In genomic region chr17:76690596-76691280, GRCh38 we compare ENCODE assay signal across 23 cellular contexts. TPM values are rescaled to one million over a fixed set of nuclear protein-coding genes. Genes with fewer than 3 reads are reported as not detected.
A peak's percentile ranks its signal among the peaks of the same experiment; 100 is the strongest.
DNase-seq lines count a peak whose midpoint lies in the region; ATAC-seq, FAIRE-seq and TF ChIP-seq lines count a peak whose summit lies in the region.
"Had no signal": no experiment of that assay in that cellular context is flagged by ENCODE, and none has a peak within 500 bp of the region (broad histone marks: within the 10 kb centered on the region; RNA-seq: fewer than 3 reads in every experiment).

No MANE protein-coding gene starts in this region.

- no peak overlapping the region for H2BK120ac ChIP-seq in mesenchymal stem cell (ENCODE audit: low read depth, low read length)

- no peak for FAIRE-seq in K562 (lab: Jason Lieb, UNC)
- FAIRE-seq: G401.6, GM12891, GM18507 had no signal

- H3K4me3 ChIP-seq in K562 (no peak overlapping the region), mesenchymal stem cell (ENCODE audit: insufficient read depth in 1 of 2, low read depth in 1 of 2, low read length in 2 of 2) (no peak overlapping the region), testis (no peak overlapping the region)
- H3K4me3 ChIP-seq: GM23248 had no signal

- H3K4me2 ChIP-seq in K562 (ENCODE audit: insufficient read depth, low read length): no peak overlapping the region
- H3K4me2 ChIP-seq in mesenchymal stem cell (ENCODE audit: low read length, poor library complexity, severe bottlenecking): no peak overlapping the region

- no peaks in the 10 kb centered on the region for H3K9me3 ChIP-seq in K562 (replicated peaks; ENCODE audit: control insufficient read depth, insufficient read depth, low read depth, low read length)
- H3K9me3 ChIP-seq in mesenchymal stem cell (ENCODE audit: control insufficient read depth, low read length): no peaks in the 10 kb centered on the region
- no peaks in the 10 kb centered on the region for H3K9me3 ChIP-seq in testis

- no peaks in the 10 kb centered on the region for H3K27me3 ChIP-seq in K562 (ENCODE audit: control insufficient read depth in 2 of 2, insufficient read depth in 2 of 2, low read length in 2 of 2)
- no peaks in the 10 kb centered on the region for H3K27me3 ChIP-seq in mesenchymal stem cell (ENCODE audit: control insufficient read depth in 1 of 2, insufficient read depth in 1 of 2, low read length in 2 of 2)
- no peaks in the 10 kb centered on the region for H3K27me3 ChIP-seq in testis

- ATAC-seq in Right ventricle myocardium superior (ENCODE audit: poor library complexity): no peak
- no peak for ATAC-seq in left cardiac atrium
- no peak for ATAC-seq in K562
- ATAC-seq: HCT116, PC-3 had no signal

- TF ChIP-seq POLR2A in K562 (conservative IDR thresholded peaks at IDR 0.05) (no peak), testis (IDR thresholded peaks at IDR 0.05) (no peak)

- H2AFZ ChIP-seq in K562 (ENCODE audit: low read depth, low read length) (no peak overlapping the region), mesenchymal stem cell (ENCODE audit: low read depth, low read length) (no peak overlapping the region)
- H2AFZ ChIP-seq: GM23248 had no signal

- TF ChIP-seq EP300 in K562 (IDR thresholded peaks at IDR 0.05; ENCODE audit: low read length): no peak

- H4K8ac ChIP-seq in mesenchymal stem cell (ENCODE audit: low read length): no peak overlapping the region

- no peak for TF ChIP-seq RAD21 in K562 (CRISPR knock-in tag; conservative IDR thresholded peaks at IDR 0.05 in 1 of 2, IDR thresholded peaks at IDR 0.05 in 1 of 2)

- H2BK12ac ChIP-seq in mesenchymal stem cell (ENCODE audit: low read length in 2 of 2): no peak overlapping the region

- H3K9ac ChIP-seq in K562 (ENCODE audit: insufficient read depth in 1 of 2, low read depth in 2 of 2, low read length in 2 of 2) (no peak overlapping the region), mesenchymal stem cell (ENCODE audit: low read length) (no peak overlapping the region)
- H3K9ac ChIP-seq: GM23248 had no signal

- peak overlapping the region; percentile 31 for H2AK5ac ChIP-seq in mesenchymal stem cell (ENCODE audit: low read length, severe bottlenecking)

- H3K14ac ChIP-seq in mesenchymal stem cell (ENCODE audit: low read length in 2 of 2): no peak overlapping the region

- intact Hi-C loops in Right ventricle myocardium superior (cut with DNase I) (no loop called here), left cardiac atrium (cut with DNase I) (no loop called here), K562 (cut with micrococcal nuclease) (no loop called here), testis (cut with DNase I; ENCODE audit: low total_unique reads) (no loop called here)

- H4K91ac ChIP-seq in mesenchymal stem cell (ENCODE audit: low read length): no peak overlapping the region

- CTCF ChIA-PET in K562 (lab: Yijun Ruan, JAX; ENCODE audit: low intra/inter-chr PET ratio): no interaction called here

- no peak overlapping the region for H3K4ac ChIP-seq in mesenchymal stem cell (ENCODE audit: low read depth in 1 of 2, low read length in 2 of 2)

- peaks cover 23% of the 10 kb centered on the region for H3K79me1 ChIP-seq in mesenchymal stem cell (replicated peaks; ENCODE audit: low read length, poor library complexity, severe bottlenecking)

- H3K27ac ChIP-seq in K562 (ENCODE audit: extremely low read depth, low read depth, low read length): no peak overlapping the region
- H3K27ac ChIP-seq in mesenchymal stem cell (ENCODE audit: low read length, poor library complexity, severe bottlenecking): no peak overlapping the region
- H3K27ac ChIP-seq in testis: peak overlapping the region; percentile 37 to 38
- H3K27ac ChIP-seq: 22Rv1, GM23248, RWPE1 had no signal

- H3K79me2 ChIP-seq in K562 (ENCODE audit: control insufficient read depth, insufficient read depth, low read length): no peaks in the 10 kb centered on the region

- in situ Hi-C loops in K562 (cut with MboI): no loop called here

- 55% methylated on average over 13 of the region's 13 CpGs for WGBS in K562 (ENCODE audit: insufficient coverage, low coverage, missing lambda C conversion rate)
- 94% methylated on average over 13 of the region's 13 CpGs for WGBS in mesenchymal stem cell
- 65 to 69% methylated on average over 13 of the region's 13 CpGs for WGBS in testis, 2 donors

- no peak overlapping the region for H3K18ac ChIP-seq in mesenchymal stem cell (ENCODE audit: low read depth in 1 of 2, low read length in 2 of 2)

- no peak overlapping the region for H3K23ac ChIP-seq in mesenchymal stem cell (ENCODE audit: low read length in 2 of 2)

- no peak overlapping the region for H2BK15ac ChIP-seq in mesenchymal stem cell (ENCODE audit: low read depth, poor library complexity, severe bottlenecking)

- no peak overlapping the region for H2BK5ac ChIP-seq in mesenchymal stem cell (ENCODE audit: low read depth, low read length, poor library complexity, severe bottlenecking)

- no TSS peak for BruUV-seq in K562 (replicated peaks; lab: Mats Ljungman, UMichigan)

- H3K9me1 ChIP-seq in K562 (ENCODE audit: control insufficient read depth, insufficient read depth, low read length): no peaks in the 10 kb centered on the region

- no peaks in the 10 kb centered on the region for H4K20me1 ChIP-seq in K562 (replicated peaks; ENCODE audit: control insufficient read depth, insufficient read depth, low read length)

- peak; percentile 18 for DNase-seq in Right ventricle myocardium superior
- DNase-seq in left cardiac atrium: no peak
- DNase-seq in K562 (ENCODE audit: extremely low read depth in 1 of 4, low spot score in 3 of 4): peak in 1 of 4 experiments; percentile 4
- no peak for DNase-seq in mesenchymal stem cell
- no peak for DNase-seq in testis
- DNase-seq in stimulated activated CD4-positive, alpha-beta T cell treated with anti-CD3 and anti-CD28 coated beads, Interleukin-2, amount 100 ng/mL, for 24 hours: no peak
- no peak for DNase-seq in 8988T
- DNase-seq in T-helper 2 cell: no peak
- DNase-seq: CD8-positive, alpha-beta memory T cell; DND-41; GM23248; KG1; NCI-H1048; NCI-H2081; NCI-H510A; NCI-H82; PC-3 had no signal

- no peak for TF ChIP-seq CTCF in K562 (IDR thresholded peaks at IDR 0.05 in 2 of 3, conservative IDR thresholded peaks at IDR 0.05 in 1 of 3; ENCODE audit: insufficient read depth in 2 of 3, low read depth in 1 of 3, low read length in 3 of 3)
- TF ChIP-seq CTCF in testis (IDR thresholded peaks at IDR 0.05): no peak

- H3K36me3 ChIP-seq in K562 (ENCODE audit: control insufficient read depth, insufficient read depth, low read length) (no peaks in the 10 kb centered on the region), mesenchymal stem cell (ENCODE audit: control insufficient read depth in 1 of 2, insufficient read depth in 2 of 2, low read depth in 1 of 2, low read length in 2 of 2) (peaks cover 6 to 22% of the 10 kb centered on the region in 2 experiments), testis (ENCODE audit: low read depth, missing control alignments) (no peaks in the 10 kb centered on the region)

- H3K4me1 ChIP-seq in K562 (replicated peaks in 1 of 2; ENCODE audit: control insufficient read depth in 2 of 2, insufficient read depth in 2 of 2, low read length in 2 of 2): peaks cover 8 to 24% of the 10 kb centered on the region in 2 experiments; a peak in 3 of 5 replicates
- H3K4me1 ChIP-seq in mesenchymal stem cell (ENCODE audit: control insufficient read depth, insufficient read depth, low read depth, low read length): peaks cover 59% of the 10 kb centered on the region
- peaks cover 80% of the 10 kb centered on the region for H3K4me1 ChIP-seq in testis

- POLR2A ChIA-PET in K562 (lab: Yijun Ruan, JAX): interaction anchor here (0.6 to 2.3 kb wide), 4 partner anchors 9 to 144 kb away, joined by 3 to 6 read pairs (median 3); no protein-coding TSS in a partner anchor

RNA-seq across cellular contexts. Expression of gene MXRA7, which starts 20.0 kb away (rescaled TPM):
- total RNA-seq in Right ventricle myocardium superior (336 TPM), left cardiac atrium (100 to 1,000 TPM; 394 to 506 TPM), K562 (2014; rRNA removed) (14.1 and 17.1 TPM in 2 replicates), K562 (2014; rRNA removed; fragmentation: Illumina TruSeq; extraction: Trizol) (17.8 and 18.9 TPM in 2 replicates), K562 (2015; rRNA removed; fragmentation: Illumina TruSeq; extraction: Trizol) (8.2 and 8.8 TPM in 2 replicates), K562 (2021) (12.8 and 14.3 TPM in 2 replicates), testis (100 to 1,000 TPM; 217 to 272 TPM)
- 7.4 and 13.0 TPM in 2 replicates for total RNA-seq in K562 (2011; cell fraction: chromatin; rRNA removed; ENCODE audit: low replicate concordance)
- 13.7 and 15.5 TPM in 2 replicates for total RNA-seq in K562 (2011; cell fraction: nucleolus; rRNA removed)
- 17.9 and 28.3 TPM in 2 replicates for total RNA-seq in K562 (2011; cell fraction: nucleoplasm; rRNA removed)
- polyA plus RNA-seq in K562 (2011; rRNA removed) (36.8 and 38.4 TPM in 2 replicates), K562 (2014; fragmentation: Illumina TruSeq; extraction: Trizol) (24.4 and 25.0 TPM in 2 replicates), K562 (2014; fragmentation: Nextera tagmentation; extraction: Ambion mirVana) (1 to 10 TPM; 2.6 to 3.2 TPM), K562 (2014; rRNA removed) (14.4 and 22.0 TPM in 2 replicates), testis (ENCODE audit: insufficient read depth, low read depth, low replicate concordance) (253 TPM)
- 14.5 and 26.4 TPM in 2 replicates for polyA plus RNA-seq in K562 (2011; cell fraction: cytosol; rRNA removed)
- polyA plus RNA-seq in K562 (2011; cell fraction: nucleus; rRNA removed): 17.3 and 17.5 TPM in 2 replicates
- 9.6 and 28.4 TPM in 2 replicates for polyA plus RNA-seq in K562 (2012)
- 15.4 and 21.1 TPM in 2 replicates for polyA minus RNA-seq in K562 (2011; rRNA and poly(A)+ RNA removed)
- 13.4 and 15.8 TPM in 2 replicates for polyA minus RNA-seq in K562 (2011; cell fraction: cytosol; rRNA and poly(A)+ RNA removed)
- polyA minus RNA-seq in K562 (2011; cell fraction: nucleus; rRNA and poly(A)+ RNA removed): 1.6 and 4.3 TPM in 2 replicates
- 167 TPM for polyA plus RNA-seq in mesenchymal stem cell (2013, experiment 1 of 2)
- 173 TPM for polyA plus RNA-seq in mesenchymal stem cell (2013, experiment 2 of 2)

RNA-seq across cellular contexts. Expression of gene JMJD6, which starts 35.7 kb away (rescaled TPM):
- total RNA-seq in Right ventricle myocardium superior (63.1 TPM), left cardiac atrium (10 to 100 TPM; 44.9 to 55.3 TPM), K562 (2014; rRNA removed) (40.2 and 40.7 TPM in 2 replicates), K562 (2014; rRNA removed; fragmentation: Illumina TruSeq; extraction: Trizol) (23.4 and 28.1 TPM in 2 replicates), K562 (2015; rRNA removed; fragmentation: Illumina TruSeq; extraction: Trizol) (37.4 and 38.5 TPM in 2 replicates), K562 (2021) (47.9 and 52.3 TPM in 2 replicates), testis (10 to 100 TPM; 31.7 to 40.5 TPM)
- 39.0 and 102 TPM in 2 replicates for total RNA-seq in K562 (2011; cell fraction: chromatin; rRNA removed; ENCODE audit: low replicate concordance)
- total RNA-seq in K562 (2011; cell fraction: nucleolus; rRNA removed): 54.7 and 69.0 TPM in 2 replicates
- total RNA-seq in K562 (2011; cell fraction: nucleoplasm; rRNA removed): 46.6 and 49.9 TPM in 2 replicates
- polyA plus RNA-seq in K562 (2011; rRNA removed) (22.2 and 30.9 TPM in 2 replicates), K562 (2014; fragmentation: Illumina TruSeq; extraction: Trizol) (36.5 and 38.2 TPM in 2 replicates), K562 (2014; fragmentation: Nextera tagmentation; extraction: Ambion mirVana) (10 to 100 TPM in 1 of 2 experiments, 1 to 10 TPM in 1; 2.5 to 10.5 TPM), K562 (2014; rRNA removed) (36.3 and 40.9 TPM in 2 replicates), testis (ENCODE audit: insufficient read depth, low read depth, low replicate concordance) (44.6 TPM)
- 25.7 and 30.0 TPM in 2 replicates for polyA plus RNA-seq in K562 (2011; cell fraction: cytosol; rRNA removed)
- 83.8 and 88.4 TPM in 2 replicates for polyA plus RNA-seq in K562 (2011; cell fraction: nucleus; rRNA removed)
- polyA plus RNA-seq in K562 (2012): 50.5 and 52.4 TPM in 2 replicates
- polyA minus RNA-seq in K562 (2011; rRNA and poly(A)+ RNA removed): 13.2 and 15.1 TPM in 2 replicates
- 17.1 and 17.9 TPM in 2 replicates for polyA minus RNA-seq in K562 (2011; cell fraction: cytosol; rRNA and poly(A)+ RNA removed)
- polyA minus RNA-seq in K562 (2011; cell fraction: nucleus; rRNA and poly(A)+ RNA removed): 12.0 and 22.5 TPM in 2 replicates
- 23.3 TPM for polyA plus RNA-seq in mesenchymal stem cell (2013, experiment 1 of 2)
- polyA plus RNA-seq in mesenchymal stem cell (2013, experiment 2 of 2): 24.1 TPM

RNA-seq across cellular contexts. Expression of gene METTL23, which starts 35.9 kb away (rescaled TPM):
- 19.0 TPM for total RNA-seq in Right ventricle myocardium superior
- total RNA-seq in left cardiac atrium: 10 to 100 TPM; 22.0 to 25.7 TPM
- total RNA-seq in K562 (2011; cell fraction: chromatin; rRNA removed; ENCODE audit: low replicate concordance): 39.2 and 44.3 TPM in 2 replicates
- 29.1 and 31.7 TPM in 2 replicates for total RNA-seq in K562 (2011; cell fraction: nucleolus; rRNA removed)
- total RNA-seq in K562 (2011; cell fraction: nucleoplasm; rRNA removed): 28.7 and 31.7 TPM in 2 replicates
- 29.4 and 32.9 TPM in 2 replicates for total RNA-seq in K562 (2014; rRNA removed)
- 37.3 and 47.0 TPM in 2 replicates for total RNA-seq in K562 (2014; rRNA removed; fragmentation: Illumina TruSeq; extraction: Trizol)
- 24.1 and 29.5 TPM in 2 replicates for total RNA-seq in K562 (2015; rRNA removed; fragmentation: Illumina TruSeq; extraction: Trizol)
- 36.5 TPM in 2 replicates for total RNA-seq in K562 (2021)
- 56.7 and 67.3 TPM in 2 replicates for polyA plus RNA-seq in K562 (2011; rRNA removed)
- 40.2 and 42.2 TPM in 2 replicates for polyA plus RNA-seq in K562 (2011; cell fraction: cytosol; rRNA removed)
- 39.8 and 45.6 TPM in 2 replicates for polyA plus RNA-seq in K562 (2011; cell fraction: nucleus; rRNA removed)
- polyA plus RNA-seq in K562 (2012): 44.3 and 52.0 TPM in 2 replicates
- polyA plus RNA-seq in K562 (2014; fragmentation: Illumina TruSeq; extraction: Trizol): 41.6 and 44.1 TPM in 2 replicates
- polyA plus RNA-seq in K562 (2014; fragmentation: Nextera tagmentation; extraction: Ambion mirVana): 10 to 100 TPM; 42.2 to 46.1 TPM
- 46.6 and 58.5 TPM in 2 replicates for polyA plus RNA-seq in K562 (2014; rRNA removed)
- 29.0 and 31.8 TPM in 2 replicates for polyA minus RNA-seq in K562 (2011; rRNA and poly(A)+ RNA removed)
- 6.7 and 12.1 TPM in 2 replicates for polyA minus RNA-seq in K562 (2011; cell fraction: cytosol; rRNA and poly(A)+ RNA removed)
- polyA minus RNA-seq in K562 (2011; cell fraction: nucleus; rRNA and poly(A)+ RNA removed): 9.2 and 15.1 TPM in 2 replicates
- 35.5 TPM for polyA plus RNA-seq in mesenchymal stem cell (2013, experiment 1 of 2)
- polyA plus RNA-seq in mesenchymal stem cell (2013, experiment 2 of 2): 38.7 TPM
- total RNA-seq in testis: 10 to 100 TPM; 37.5 to 45.3 TPM
- polyA plus RNA-seq in testis (ENCODE audit: insufficient read depth, low read depth, low replicate concordance): 122 TPM

RNA-seq across cellular contexts. Expression of gene SRSF2, which starts 46.4 kb away (rescaled TPM):
- total RNA-seq in Right ventricle myocardium superior: 61.2 TPM
- 100 to 1,000 TPM in 1 of 2 donors, 10 to 100 TPM in 1; 78.1 to 108 TPM for total RNA-seq in left cardiac atrium
- 541 and 860 TPM in 2 replicates for total RNA-seq in K562 (2011; cell fraction: chromatin; rRNA removed; ENCODE audit: low replicate concordance)
- total RNA-seq in K562 (2011; cell fraction: nucleolus; rRNA removed): 738 and 811 TPM in 2 replicates
- 625 and 722 TPM in 2 replicates for total RNA-seq in K562 (2011; cell fraction: nucleoplasm; rRNA removed)
- 583 and 1,185 TPM in 2 replicates for total RNA-seq in K562 (2014; rRNA removed)
- 261 and 276 TPM in 2 replicates for total RNA-seq in K562 (2014; rRNA removed; fragmentation: Illumina TruSeq; extraction: Trizol)
- total RNA-seq in K562 (2015; rRNA removed; fragmentation: Illumina TruSeq; extraction: Trizol): 339 and 353 TPM in 2 replicates
- total RNA-seq in K562 (2021): 499 and 569 TPM in 2 replicates
- polyA plus RNA-seq in K562 (2011; rRNA removed): 422 and 444 TPM in 2 replicates
- 268 and 523 TPM in 2 replicates for polyA plus RNA-seq in K562 (2011; cell fraction: cytosol; rRNA removed)
- polyA plus RNA-seq in K562 (2011; cell fraction: nucleus; rRNA removed): 1,783 and 2,637 TPM in 2 replicates
- 310 and 372 TPM in 2 replicates for polyA plus RNA-seq in K562 (2012)
- polyA plus RNA-seq in K562 (2014; fragmentation: Illumina TruSeq; extraction: Trizol): 379 and 393 TPM in 2 replicates
- 100 to 1,000 TPM; 161 to 186 TPM for polyA plus RNA-seq in K562 (2014; fragmentation: Nextera tagmentation; extraction: Ambion mirVana)
- polyA plus RNA-seq in K562 (2014; rRNA removed): 579 and 682 TPM in 2 replicates
- polyA minus RNA-seq in K562 (2011; rRNA and poly(A)+ RNA removed): 180 and 185 TPM in 2 replicates
- 370 and 404 TPM in 2 replicates for polyA minus RNA-seq in K562 (2011; cell fraction: cytosol; rRNA and poly(A)+ RNA removed)
- 793 and 922 TPM in 2 replicates for polyA minus RNA-seq in K562 (2011; cell fraction: nucleus; rRNA and poly(A)+ RNA removed)
- 127 TPM for polyA plus RNA-seq in mesenchymal stem cell (2013, experiment 1 of 2)
- polyA plus RNA-seq in mesenchymal stem cell (2013, experiment 2 of 2): 137 TPM
- 100 to 1,000 TPM; 365 to 461 TPM for total RNA-seq in testis
- 196 TPM for polyA plus RNA-seq in testis (ENCODE audit: insufficient read depth, low read depth, low replicate concordance)

RNA-seq across cellular contexts. Expression of gene MFSD11, which starts 47.2 kb away (rescaled TPM):
- total RNA-seq in Right ventricle myocardium superior: 23.3 TPM
- 10 to 100 TPM; 23.0 to 28.0 TPM for total RNA-seq in left cardiac atrium
- total RNA-seq in K562 (2011; cell fraction: chromatin; rRNA removed; ENCODE audit: low replicate concordance): 145 and 147 TPM in 2 replicates
- total RNA-seq in K562 (2011; cell fraction: nucleolus; rRNA removed): 84.1 and 87.6 TPM in 2 replicates
- 125 and 138 TPM in 2 replicates for total RNA-seq in K562 (2011; cell fraction: nucleoplasm; rRNA removed)
- total RNA-seq in K562 (2014; rRNA removed): 15.5 and 25.6 TPM in 2 replicates
- total RNA-seq in K562 (2014; rRNA removed; fragmentation: Illumina TruSeq; extraction: Trizol): 20.9 and 21.8 TPM in 2 replicates
- 21.6 and 24.1 TPM in 2 replicates for total RNA-seq in K562 (2015; rRNA removed; fragmentation: Illumina TruSeq; extraction: Trizol)
- total RNA-seq in K562 (2021): 24.5 and 26.2 TPM in 2 replicates
- 23.7 and 24.4 TPM in 2 replicates for polyA plus RNA-seq in K562 (2011; rRNA removed)
- polyA plus RNA-seq in K562 (2011; cell fraction: cytosol; rRNA removed): 20.6 and 23.7 TPM in 2 replicates
- polyA plus RNA-seq in K562 (2011; cell fraction: nucleus; rRNA removed): 57.8 and 68.3 TPM in 2 replicates
- 21.9 and 28.2 TPM in 2 replicates for polyA plus RNA-seq in K562 (2012)
- 15.0 and 17.9 TPM in 2 replicates for polyA plus RNA-seq in K562 (2014; fragmentation: Illumina TruSeq; extraction: Trizol)
- 10 to 100 TPM; 14.4 to 19.7 TPM for polyA plus RNA-seq in K562 (2014; fragmentation: Nextera tagmentation; extraction: Ambion mirVana)
- 19.9 and 22.8 TPM in 2 replicates for polyA plus RNA-seq in K562 (2014; rRNA removed)
- 30.5 and 35.7 TPM in 2 replicates for polyA minus RNA-seq in K562 (2011; rRNA and poly(A)+ RNA removed)
- 16.4 and 22.1 TPM in 2 replicates for polyA minus RNA-seq in K562 (2011; cell fraction: cytosol; rRNA and poly(A)+ RNA removed)
- polyA minus RNA-seq in K562 (2011; cell fraction: nucleus; rRNA and poly(A)+ RNA removed): 30.6 and 40.5 TPM in 2 replicates
- 24.6 TPM for polyA plus RNA-seq in mesenchymal stem cell (2013, experiment 1 of 2)
- polyA plus RNA-seq in mesenchymal stem cell (2013, experiment 2 of 2): 23.7 TPM
- total RNA-seq in testis: 100 to 1,000 TPM in 1 of 2 donors, 10 to 100 TPM in 1; 51.7 to 102 TPM
- 38.5 TPM for polyA plus RNA-seq in testis (ENCODE audit: insufficient read depth, low read depth, low replicate concordance)

Comparison
In these comparisons a context has a peak if more than half of its experiments do, and no peak if none do; other contexts are left out.
1. H3K27ac ChIP-seq: peak in testis (2 of 2); none in K562 (single experiment) and mesenchymal stem cell (single experiment).
2. RNA of gene MXRA7, which starts 20.0 kb away (total RNA-seq): 394 to 506 TPM in left cardiac atrium, 336 TPM in Right ventricle myocardium superior (single experiment) and 217 to 272 TPM in testis; 7.4 to 28.3 TPM in K562; every median in the first group is over 4 times any median in the second.